ENCODE assay signal across 10 cellular contexts in the genomic region with DNA sequence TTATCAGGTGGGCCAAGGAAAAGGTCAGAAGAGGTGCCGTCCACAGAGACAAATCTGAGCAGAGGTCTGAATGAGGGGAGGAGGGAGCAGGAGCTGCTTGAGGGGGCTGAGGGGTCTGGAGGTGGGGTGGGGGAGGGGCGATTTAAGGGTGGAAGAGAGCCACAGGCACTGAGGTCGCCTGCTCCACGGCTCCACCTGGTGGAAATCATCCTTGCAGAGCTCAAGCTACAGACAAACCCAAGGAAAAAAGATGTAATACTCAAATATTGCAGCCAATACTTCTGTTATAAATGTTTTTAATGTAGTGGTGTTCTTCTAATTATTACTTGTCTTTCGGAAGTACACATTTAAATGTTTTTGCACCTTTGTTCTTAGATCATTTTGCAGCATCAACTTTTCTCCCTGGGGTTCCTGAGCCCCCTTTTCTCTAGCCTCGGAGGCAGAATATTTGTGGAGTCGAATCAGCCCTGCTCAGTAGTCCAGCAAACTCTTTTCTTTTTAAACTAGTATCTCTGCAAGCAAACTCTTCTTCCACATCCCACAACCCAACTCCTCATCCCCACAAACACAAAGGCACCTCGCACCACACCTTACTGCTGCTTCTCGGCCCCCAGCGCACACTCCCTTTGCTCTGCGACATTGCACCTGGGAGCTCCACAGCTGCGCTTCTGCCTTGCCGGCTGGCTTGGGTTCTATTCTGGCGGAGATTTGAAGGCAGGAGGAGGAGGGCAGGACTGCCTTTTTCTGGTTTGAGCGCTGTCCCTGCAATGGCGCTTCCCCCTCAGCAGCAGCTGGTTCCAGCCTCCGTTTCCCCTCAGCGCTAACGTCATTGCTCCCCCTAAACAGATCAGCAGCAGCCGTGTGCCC. TPM values are rescaled to one million over a fixed set of nuclear protein-coding genes. Genes with fewer than 3 reads are reported as not detected.
DNase-seq lines count a peak whose midpoint lies in the region; ATAC-seq, FAIRE-seq and TF ChIP-seq lines count a peak whose summit lies in the region.
"Had no signal": no experiment of that assay in that cellular context is flagged by ENCODE, and none has a peak within 500 bp of the region (broad histone marks: within the 10 kb centered on the region; RNA-seq: fewer than 3 reads in every experiment).

No MANE protein-coding gene starts in this region.

- peak; percentile 65 to 73 for DNase-seq in Caco-2
- DNase-seq in GM20000 (ENCODE audit: low spot score): peak; percentile 41
- DNase-seq in NT2/D1 (ENCODE audit: low read depth, low spot score): peak; percentile 67
- DNase-seq in endothelial cell of umbilical vein (ENCODE audit: low read depth, low spot score): peak; percentile 39
- DNase-seq in stimulated activated CD8-positive, alpha-beta memory T cell treated with anti-CD3 and anti-CD28 coated beads, Interleukin-15, amount 100 ng/mL, for 48 hours (ENCODE audit: low read depth in 2 of 2): peak; percentile 4 to 6
- DNase-seq in GM19240 (ENCODE audit: insufficient read length, low spot score): no peak
- DNase-seq in cardiac septum (ENCODE audit: low spot score): no peak

- no peaks in the 10 kb centered on the region for H3K36me3 Mint-ChIP-seq in Caco-2 (ENCODE audit: insufficient read depth, unreplicated experiment)

- no peak overlapping the region for H3K4me3 Mint-ChIP-seq in Caco-2 (ENCODE audit: unreplicated experiment)

- H3K79me2 ChIP-seq in endothelial cell of umbilical vein (ENCODE audit: control insufficient read depth, insufficient read depth, low read length): no peaks in the 10 kb centered on the region

- no peak overlapping the region for H3K27ac ChIP-seq in endothelial cell of umbilical vein (ENCODE audit: insufficient read depth, low read depth, low read length)
- H3K27ac ChIP-seq: thoracic aorta had no signal

- H3K9me3 Mint-ChIP-seq in Caco-2 (ENCODE audit: unreplicated experiment): no peaks in the 10 kb centered on the region

- POLR2A ChIA-PET in Caco-2 (lab: Charles Lee): no interaction called here
- POLR2A ChIA-PET in endothelial cell of umbilical vein (lab: Charles Lee): no interaction called here

- FAIRE-seq in endothelial cell of umbilical vein (lab: Jason Lieb, UNC): no peak

- no peak overlapping the region for H3K27ac Mint-ChIP-seq in Caco-2 (ENCODE audit: unreplicated experiment)

- no peaks in the 10 kb centered on the region for H3K4me1 Mint-ChIP-seq in Caco-2 (ENCODE audit: low read depth, unreplicated experiment)

- H3K27me3 Mint-ChIP-seq in Caco-2 (ENCODE audit: insufficient read depth, unreplicated experiment): peaks cover 4% of the 10 kb centered on the region

- no peak overlapping the region for H3K4me2 ChIP-seq in endothelial cell of umbilical vein (ENCODE audit: insufficient read depth, low read length)

- BruUV-seq in Caco-2 (replicated peaks; lab: Mats Ljungman, UMichigan) (no TSS peak), endothelial cell of umbilical vein (replicated peaks; lab: Mats Ljungman, UMichigan) (no TSS peak)

- dilution Hi-C loops in endothelial cell of umbilical vein (cut with MboI; ENCODE audit: extremely low pct_ligation_motif_present, low sequenced_read_pairs): no loop called here

- intact Hi-C loops in Caco-2 (cut with micrococcal nuclease; ENCODE audit: unreplicated experiment) (loop anchor here (1.0 kb wide), 1 partner anchor 25 kb away; no protein-coding TSS in a partner anchor), endothelial cell of umbilical vein (cut with micrococcal nuclease) (no loop called here), cardiac septum (cut with DNase I) (no loop called here)

- no peak for TF ChIP-seq POLR2A in endothelial cell of umbilical vein (IDR thresholded peaks at IDR 0.05; ENCODE audit: low read depth, low read length)
- no peak for TF ChIP-seq POLR2A in GM18505 (IDR thresholded peaks at IDR 0.05; ENCODE audit: borderline replicate concordance, extremely low read depth, insufficient read depth, insufficient read length)

- TF ChIP-seq CTCF in Caco-2 (IDR thresholded peaks at IDR 0.05; ENCODE audit: insufficient read depth in 1 of 2, low read depth in 1 of 2, low read length in 1 of 2, severe bottlenecking in 1 of 2, unreplicated experiment in 1 of 2) (peak; percentile 50 to 67), GM20000 (IDR thresholded peaks at IDR 0.05; ENCODE audit: extremely low read depth, missing control alignments) (peak; percentile 37), endothelial cell of umbilical vein (IDR thresholded peaks at IDR 0.05; ENCODE audit: extremely low read depth in 1 of 2, insufficient read depth in 1 of 2, low read depth in 1 of 2, low read length in 2 of 2) (peak; percentile 11 to 62)

- no peaks in the 10 kb centered on the region for H3K4me1 ChIP-seq in Caco-2
- H3K4me1 ChIP-seq in NT2/D1 (ENCODE audit: insufficient read depth, insufficient read length): no peaks in the 10 kb centered on the region
- no peaks in the 10 kb centered on the region for H3K4me1 ChIP-seq in endothelial cell of umbilical vein (ENCODE audit: control insufficient read depth, extremely low read depth, insufficient read depth, low read length)

- H2AFZ ChIP-seq in endothelial cell of umbilical vein (ENCODE audit: low read depth, low read length): no peak overlapping the region

- H3K9me1 ChIP-seq in endothelial cell of umbilical vein (replicated peaks; ENCODE audit: control insufficient read depth, extremely low read depth, insufficient read depth, low read length): no peaks in the 10 kb centered on the region

- H3K27me3 ChIP-seq in Caco-2 (replicated peaks; ENCODE audit: control insufficient read depth, insufficient read depth, low read length) (no peaks in the 10 kb centered on the region), NT2/D1 (ENCODE audit: insufficient read depth, insufficient read length) (no peaks in the 10 kb centered on the region), endothelial cell of umbilical vein (ENCODE audit: control insufficient read depth in 2 of 2, insufficient read depth in 2 of 2, low read length in 2 of 2) (no peaks in the 10 kb centered on the region)

- H3K4me3 ChIP-seq in Caco-2 (ENCODE audit: low read depth, low read length) (no peak overlapping the region), NT2/D1 (ENCODE audit: insufficient read length, low read depth) (no peak overlapping the region), endothelial cell of umbilical vein (replicated peaks in 1 of 3; ENCODE audit: insufficient read depth in 1 of 3, low read depth in 1 of 3, low read length in 3 of 3) (no peak overlapping the region)
- H3K4me3 ChIP-seq: lung, thoracic aorta had no signal

- no peaks in the 10 kb centered on the region for H3K36me3 ChIP-seq in Caco-2 (ENCODE audit: control insufficient read depth, insufficient read depth, low read length)
- H3K36me3 ChIP-seq in NT2/D1 (ENCODE audit: insufficient read depth, insufficient read length, low read length): no peaks in the 10 kb centered on the region
- no peaks in the 10 kb centered on the region for H3K36me3 ChIP-seq in endothelial cell of umbilical vein (ENCODE audit: control insufficient read depth in 2 of 2, extremely low read depth in 1 of 2, insufficient read depth in 2 of 2, low read length in 2 of 2)
- H3K36me3 ChIP-seq: thoracic aorta had no signal

- no peaks in the 10 kb centered on the region for H3K9me3 ChIP-seq in Caco-2
- no peaks in the 10 kb centered on the region for H3K9me3 ChIP-seq in NT2/D1 (ENCODE audit: insufficient read depth, low read length)
- H3K9me3 ChIP-seq in endothelial cell of umbilical vein (replicated peaks; ENCODE audit: control insufficient read depth, insufficient read depth, low read length): no peaks in the 10 kb centered on the region
- H3K9me3 ChIP-seq: thoracic aorta had no signal

- no peaks in the 10 kb centered on the region for H4K20me1 ChIP-seq in endothelial cell of umbilical vein (replicated peaks; ENCODE audit: control insufficient read depth, extremely low read depth, insufficient read depth, low read length)

- ATAC-seq in GM18505 (IDR thresholded peaks at IDR 0.05; ENCODE audit: unreplicated experiment): no peak

- CTCF ChIA-PET in Caco-2 (lab: Charles Lee): interaction anchor here (0.8 to 1.3 kb wide), 5 partner anchors 13 to 337 kb away, joined by 3 to 5 read pairs (median 3); no protein-coding TSS in a partner anchor
- CTCF ChIA-PET in endothelial cell of umbilical vein (lab: Charles Lee): interaction anchor here (1.0 to 5.3 kb wide), 10 partner anchors 10 to 1967 kb away, joined by 3 to 36 read pairs (median 4); no protein-coding TSS in a partner anchor

- no peak overlapping the region for H3K9ac ChIP-seq in NT2/D1 (ENCODE audit: insufficient read length, low read depth)
- no peak overlapping the region for H3K9ac ChIP-seq in endothelial cell of umbilical vein (replicated peaks; ENCODE audit: extremely low read depth, insufficient read depth, low read length)

TF ChIP-seq in endothelial cell of umbilical vein, 7 proteins besides CTCF, POLR2A, EP300 and RAD21:
- TF ChIP-seq EZH2 (IDR thresholded peaks at IDR 0.05; ENCODE audit: borderline replicate concordance, low read depth, low read length, severe bottlenecking) (no peak), MYC (IDR thresholded peaks at IDR 0.05; ENCODE audit: low read depth, low read length) (no peak)

RNA-seq across cellular contexts. Expression of a gene that starts 51.0 kb away (rescaled TPM):
- total RNA-seq in Caco-2 (2022): 6.3 and 8.7 TPM in 2 replicates
- not detected in 2 replicates for total RNA-seq in endothelial cell of umbilical vein
- polyA plus RNA-seq in endothelial cell of umbilical vein: 0.06 and 0.11 TPM in 2 replicates
- 0.10 and 0.23 TPM in 2 replicates for polyA plus RNA-seq in endothelial cell of umbilical vein (2011; cell fraction: cytosol; rRNA removed)
- polyA plus RNA-seq in endothelial cell of umbilical vein (2011; cell fraction: nucleus; rRNA removed): 0.43 and 0.57 TPM in 2 replicates
- 0.31 TPM in 1 of 2 replicates, not detected in the other for polyA plus RNA-seq in endothelial cell of umbilical vein (2012)
- polyA minus RNA-seq in endothelial cell of umbilical vein: not detected in 2 replicates
- 57.2 TPM for polyA minus RNA-seq in endothelial cell of umbilical vein (2011; cell fraction: cytosol; rRNA and poly(A)+ RNA removed)
- 0.82 and 0.87 TPM in 2 replicates for polyA minus RNA-seq in endothelial cell of umbilical vein (2011; cell fraction: nucleus; rRNA and poly(A)+ RNA removed)
- 0.54 TPM for total RNA-seq in cardiac septum

RNA-seq across cellular contexts. Expression of a gene that starts 55.3 kb away (rescaled TPM):
- total RNA-seq in Caco-2 (2022): 68.1 and 70.7 TPM in 2 replicates
- total RNA-seq in endothelial cell of umbilical vein: 10.9 and 11.4 TPM in 2 replicates
- polyA plus RNA-seq in endothelial cell of umbilical vein: 2.9 and 3.8 TPM in 2 replicates
- polyA plus RNA-seq in endothelial cell of umbilical vein (2011; cell fraction: cytosol; rRNA removed): 4.4 and 4.5 TPM in 2 replicates
- polyA plus RNA-seq in endothelial cell of umbilical vein (2011; cell fraction: nucleus; rRNA removed): 7.2 and 8.4 TPM in 2 replicates
- polyA plus RNA-seq in endothelial cell of umbilical vein (2012): 10.8 and 14.7 TPM in 2 replicates
- polyA minus RNA-seq in endothelial cell of umbilical vein: 10.1 and 16.1 TPM in 2 replicates
- 5.2 TPM for polyA minus RNA-seq in endothelial cell of umbilical vein (2011; cell fraction: cytosol; rRNA and poly(A)+ RNA removed)
- 17.5 and 23.0 TPM in 2 replicates for polyA minus RNA-seq in endothelial cell of umbilical vein (2011; cell fraction: nucleus; rRNA and poly(A)+ RNA removed)
- total RNA-seq in cardiac septum: 37.1 TPM

Comparison
In these comparisons a context has a peak if more than half of its experiments do, and no peak if none do; other contexts are left out.
1. DNase-seq: peak in Caco-2 (2 of 2), GM20000 (single experiment), NT2/D1 (single experiment), endothelial cell of umbilical vein (single experiment) and stimulated activated CD8-positive, alpha-beta memory T cell treated with anti-CD3 and anti-CD28 coated beads, Interleukin-15, amount 100 ng/mL, for 48 hours (2 of 2); none in GM19240 (single experiment) and cardiac septum (single experiment).
2. Peak in every context shown above with its lines, with median percentiles within 50 percentile points of each other: CTCF ChIP-seq.